8 cellular contexts compared by ENCODE assay signal in genomic region chr3:128489860-128490649, GRCh38. TPM values are rescaled to one million over a fixed set of nuclear protein-coding genes. Genes with fewer than 3 reads are reported as not detected.
A peak's percentile ranks its signal among the peaks of the same experiment; 100 is the strongest.
DNase-seq lines count a peak whose midpoint lies in the region; ATAC-seq and TF ChIP-seq lines count a peak whose summit lies in the region.

No MANE protein-coding gene starts in this region.

- no peak overlapping the region for H2BK15ac ChIP-seq in mesenchymal stem cell (ENCODE audit: low read depth, poor library complexity, severe bottlenecking)

- no peak overlapping the region for H2BK5ac ChIP-seq in mesenchymal stem cell (ENCODE audit: low read depth, low read length, poor library complexity, severe bottlenecking)

- H3K9ac ChIP-seq in colonic mucosa (ENCODE audit: low read depth in 2 of 2, low read length in 2 of 2) (peak overlapping the region; percentile 34 to 56), mesenchymal stem cell (ENCODE audit: low read length) (no peak overlapping the region)

- H3K4me2 ChIP-seq in mesenchymal stem cell (ENCODE audit: low read length, poor library complexity, severe bottlenecking), result peak overlapping the region; percentile 67

- no peak overlapping the region for H3K18ac ChIP-seq in mesenchymal stem cell (ENCODE audit: low read depth in 1 of 2, low read length in 2 of 2)

- TF ChIP-seq CTCF in colonic mucosa (IDR thresholded peaks at IDR 0.05), result no peak

- H3K36me3 ChIP-seq in colonic mucosa (no peaks in the 10 kb centered on the region), mesenchymal stem cell (ENCODE audit: control insufficient read depth in 1 of 2, insufficient read depth in 2 of 2, low read depth in 1 of 2, low read length in 2 of 2) (no peaks in the 10 kb centered on the region)

- H4K8ac ChIP-seq in mesenchymal stem cell (ENCODE audit: low read length), result no peak overlapping the region

- H3K79me1 ChIP-seq in mesenchymal stem cell (replicated peaks; ENCODE audit: low read length, poor library complexity, severe bottlenecking), result no peaks in the 10 kb centered on the region

- H3K4me1 ChIP-seq in colonic mucosa, result peaks cover 47% of the 10 kb centered on the region
- H3K4me1 ChIP-seq in mesenchymal stem cell (ENCODE audit: control insufficient read depth, insufficient read depth, low read depth, low read length), result peaks cover 43% of the 10 kb centered on the region

- H3K4me3 ChIP-seq in colonic mucosa (peak overlapping the region; percentile 58), mesenchymal stem cell (ENCODE audit: insufficient read depth in 1 of 2, low read depth in 1 of 2, low read length in 2 of 2) (peak overlapping the region in 1 of 2 experiments; percentile 56)

- H3K9me3 ChIP-seq in colonic mucosa, result no peaks in the 10 kb centered on the region
- H3K9me3 ChIP-seq in mesenchymal stem cell (ENCODE audit: control insufficient read depth, low read length), result no peaks in the 10 kb centered on the region

- intact Hi-C loops in colonic mucosa (cut with DNase I), result loop anchor here (10.0 kb wide), 1 partner anchor 325 kb away; no protein-coding TSS in a partner anchor

- H3K4ac ChIP-seq in mesenchymal stem cell (ENCODE audit: low read depth in 1 of 2, low read length in 2 of 2), result no peak overlapping the region

- H2BK120ac ChIP-seq in mesenchymal stem cell (ENCODE audit: low read depth, low read length), result no peak overlapping the region

- H2BK12ac ChIP-seq in mesenchymal stem cell (ENCODE audit: low read length in 2 of 2), result no peak overlapping the region

- ATAC-seq in HG02970 (IDR thresholded peaks at IDR 0.05; ENCODE audit: low FRiP score, unreplicated experiment) (no peak), HG03175 (IDR thresholded peaks at IDR 0.05; ENCODE audit: unreplicated experiment) (no peak)

- DNase-seq in NCI-H524 (lab: John Stamatoyannopoulos, UW) (peak; percentile 65 to 85), NCI-H524 treated with DMSO at 0.1 percent for 48 hours (lab: John Stamatoyannopoulos, UW) (no peak), NCI-H82 treated with DMSO at 0.1 percent for 48 hours (lab: John Stamatoyannopoulos, UW; ENCODE audit: unreplicated experiment) (peak; percentile 28), colonic mucosa (peak; percentile 33), mesenchymal stem cell (peak; percentile 49), ureter (ENCODE audit: low spot score) (peak; percentile 66)

- no peak overlapping the region for H3K27ac ChIP-seq in colonic mucosa
- no peak overlapping the region for H3K27ac ChIP-seq in mesenchymal stem cell (ENCODE audit: low read length, poor library complexity, severe bottlenecking)

- H3K14ac ChIP-seq in mesenchymal stem cell (ENCODE audit: low read length in 2 of 2), result no peak overlapping the region

- peak overlapping the region; percentile 34 for H2AFZ ChIP-seq in mesenchymal stem cell (ENCODE audit: low read depth, low read length)

- peak overlapping the region in 1 of 2 experiments; percentile 79 for H3K23ac ChIP-seq in mesenchymal stem cell (ENCODE audit: low read length in 2 of 2)

- no peak overlapping the region for H4K91ac ChIP-seq in mesenchymal stem cell (ENCODE audit: low read length)

- no peak overlapping the region for H2AK5ac ChIP-seq in mesenchymal stem cell (ENCODE audit: low read length, severe bottlenecking)

- under 1% methylated on average over 66 of the region's 69 CpGs for WGBS in mesenchymal stem cell

- peaks cover 98% of the 10 kb centered on the region for H3K27me3 ChIP-seq in colonic mucosa
- peaks cover 95 to 97% of the 10 kb centered on the region in 2 experiments for H3K27me3 ChIP-seq in mesenchymal stem cell (ENCODE audit: control insufficient read depth in 1 of 2, insufficient read depth in 1 of 2, low read length in 2 of 2)

RNA-seq across cellular contexts. Expression of gene GATA2, which starts 2.9 kb away (rescaled TPM):
- total RNA-seq in colonic mucosa, result 1 to 10 TPM; 5.8 to 8.1 TPM
- polyA plus RNA-seq in mesenchymal stem cell (2013, experiment 1 of 2), result 2.0 TPM
- 2.2 TPM for polyA plus RNA-seq in mesenchymal stem cell (2013, experiment 2 of 2)
- 57.8 TPM for total RNA-seq in ureter

RNA-seq across cellular contexts. Expression of gene DNAJB8, which starts 23.4 kb away (rescaled TPM):
- total RNA-seq in colonic mucosa (not detected), ureter (not detected)
- not detected for polyA plus RNA-seq in mesenchymal stem cell (2013, experiment 1 of 2)
- polyA plus RNA-seq in mesenchymal stem cell (2013, experiment 2 of 2), result not detected
